In the genomic region with DNA sequence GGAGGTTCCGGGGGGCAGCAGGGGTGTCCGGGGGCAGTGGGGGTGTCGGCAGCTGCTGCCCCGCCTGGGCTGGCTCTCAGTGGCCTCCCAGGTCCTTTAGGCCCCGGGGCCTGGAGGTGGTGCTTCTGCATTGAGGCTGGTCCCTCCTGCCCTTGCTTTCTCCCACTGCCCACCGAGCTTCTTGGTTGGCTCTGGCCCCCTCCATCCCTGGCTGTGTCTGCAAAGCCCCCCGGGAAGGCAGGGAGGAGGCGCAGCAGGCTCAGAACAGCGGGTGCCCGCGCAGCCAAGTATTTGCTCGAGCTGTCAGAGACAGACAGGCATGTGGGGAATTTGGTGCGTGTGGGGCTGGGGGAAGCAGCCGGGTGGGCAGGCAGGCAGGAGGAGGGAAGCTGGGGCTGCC, we compare ENCODE assay signal across 1 cellular context.
TF ChIP-seq lines count a peak whose summit lies in the region.

No MANE protein-coding gene starts in this region.

TF ChIP-seq in K562, 482 proteins besides CTCF, POLR2A, EP300 and RAD21 (continued from another document):
- TF ChIP-seq, protein P1, sequence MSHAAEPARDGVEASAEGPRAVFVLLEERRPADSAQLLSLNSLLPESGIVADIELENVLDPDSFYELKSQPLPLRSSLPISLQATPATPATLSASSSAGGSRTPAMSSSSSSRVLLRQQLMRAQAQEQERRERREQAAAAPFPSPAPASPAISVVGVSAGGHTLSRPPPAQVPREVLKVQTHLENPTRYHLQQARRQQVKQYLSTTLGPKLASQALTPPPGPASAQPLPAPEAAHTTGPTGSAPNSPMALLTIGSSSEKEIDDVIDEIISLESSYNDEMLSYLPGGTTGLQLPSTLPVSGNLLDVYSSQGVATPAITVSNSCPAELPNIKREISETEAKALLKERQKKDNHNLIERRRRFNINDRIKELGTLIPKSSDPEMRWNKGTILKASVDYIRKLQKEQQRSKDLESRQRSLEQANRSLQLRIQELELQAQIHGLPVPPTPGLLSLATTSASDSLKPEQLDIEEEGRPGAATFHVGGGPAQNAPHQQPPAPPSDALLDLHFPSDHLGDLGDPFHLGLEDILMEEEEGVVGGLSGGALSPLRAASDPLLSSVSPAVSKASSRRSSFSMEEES (CRISPR knock-in tag; IDR thresholded peaks at IDR 0.05), result no peak
- TF ChIP-seq SP2 (IDR thresholded peaks at IDR 0.05; ENCODE audit: extremely low read depth, low read depth, low read length, poor library complexity, severe bottlenecking) (no peak), BCL6 (CRISPR knock-in tag; IDR thresholded peaks at IDR 0.05) (no peak), TAL1 (IDR thresholded peaks at IDR 0.05) (no peak), KAT7 (CRISPR knock-in tag; IDR thresholded peaks at IDR 0.05; ENCODE audit: borderline replicate concordance) (no peak), HNRNPK (IDR thresholded peaks at IDR 0.05; ENCODE audit: low read depth, low read length, poor library complexity, severe bottlenecking) (no peak), NR1H2 (CRISPR knock-in tag; IDR thresholded peaks at IDR 0.05) (no peak), FOXM1 (IDR thresholded peaks at IDR 0.05; ENCODE audit: low read depth) (no peak), FOXM1 (CRISPR knock-in tag; IDR thresholded peaks at IDR 0.05; ENCODE audit: low read depth) (no peak), ZNF445 (CRISPR knock-in tag; IDR thresholded peaks at IDR 0.05; ENCODE audit: low read depth) (no peak), HMG20A (CRISPR knock-in tag; conservative IDR thresholded peaks at IDR 0.05) (no peak)
